ENCODE assay signal across 8 cellular contexts in the genomic region with DNA sequence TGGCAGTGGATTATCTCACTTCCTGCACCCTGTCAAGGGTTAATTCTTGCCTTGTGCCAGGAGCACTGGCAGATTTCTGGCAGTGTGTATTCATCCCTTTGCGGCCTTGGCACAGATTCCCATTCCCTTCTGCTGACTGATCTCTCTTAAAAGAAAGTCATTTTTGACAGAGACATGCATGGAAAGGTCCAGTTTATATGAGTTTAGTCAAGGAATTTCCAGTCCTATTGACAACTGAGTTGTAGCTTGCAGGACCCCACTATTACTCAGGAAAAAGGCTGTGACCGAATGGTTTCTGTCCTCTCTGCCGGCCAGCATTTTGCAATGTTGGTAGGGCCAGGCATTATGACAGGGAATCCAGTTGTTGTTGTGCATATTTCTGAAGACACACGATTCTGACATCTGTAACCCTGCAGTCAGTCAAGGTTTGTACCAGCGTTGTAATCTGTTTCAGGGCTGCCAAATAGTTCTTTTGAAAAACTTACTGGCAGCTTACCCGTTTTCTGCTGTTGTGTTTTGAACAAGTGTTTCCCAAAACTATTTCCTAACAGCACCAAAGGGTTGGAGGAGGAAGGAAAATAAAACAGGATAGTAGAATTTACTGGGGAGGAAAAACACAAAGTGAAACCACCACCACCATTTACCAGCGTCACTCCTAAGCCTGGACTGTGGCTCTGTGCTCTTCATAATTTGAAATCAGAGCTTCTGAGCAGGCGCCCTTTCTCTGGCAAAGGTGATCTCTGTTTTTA.
A peak's percentile ranks its signal among the peaks of the same experiment; 100 is the strongest.
DNase-seq lines count a peak whose midpoint lies in the region; ATAC-seq and TF ChIP-seq lines count a peak whose summit lies in the region.

No MANE protein-coding gene starts in this region.

- peak overlapping the region; percentile 73 for H3K27ac ChIP-seq in lower lobe of right lung
- H3K27ac ChIP-seq in upper lobe of right lung, result peak overlapping the region; percentile 83

- peaks cover 24% of the 10 kb centered on the region for H3K4me1 ChIP-seq in lower lobe of right lung
- H3K4me1 ChIP-seq in upper lobe of right lung, result peaks cover 14% of the 10 kb centered on the region

- no peak overlapping the region for H3K4me3 ChIP-seq in lower lobe of right lung
- peak overlapping the region; percentile 16 for H3K4me3 ChIP-seq in upper lobe of right lung

- peak; percentile 87 for DNase-seq in NCI-H226
- DNase-seq in dermis blood vessel endothelial cell, result peak; percentile 58
- DNase-seq in lower lobe of right lung, result no peak
- DNase-seq in upper lobe of right lung, result no peak
- no peak for DNase-seq in NCI-H345 (lab: John Stamatoyannopoulos, UW)
- DNase-seq in activated T-cell treated with anti-CD3 and anti-CD28 coated beads, Interleukin-2, amount 50 U/mL, for 1 hour, result no peak
- DNase-seq in stimulated activated CD4-positive, alpha-beta T cell treated with anti-CD3 and anti-CD28 coated beads, Interleukin-4, amount 100 ng/mL, for 24 hours, result no peak
- DNase-seq in D341Med (ENCODE audit: low spot score), result no peak

- ATAC-seq in lower lobe of right lung (peak; percentile 54 to 61), upper lobe of right lung (peak; percentile 57)

- no peaks in the 10 kb centered on the region for H3K36me3 ChIP-seq in lower lobe of right lung
- H3K36me3 ChIP-seq in upper lobe of right lung, result no peaks in the 10 kb centered on the region

- TF ChIP-seq CTCF in lower lobe of right lung (IDR thresholded peaks at IDR 0.05) (no peak), upper lobe of right lung (IDR thresholded peaks at IDR 0.05) (no peak)

- intact Hi-C loops in lower lobe of right lung (cut with DNase I) (no loop called here), upper lobe of right lung (cut with DNase I) (no loop called here)

- H3K27me3 ChIP-seq in lower lobe of right lung (ENCODE audit: low read depth) (peaks cover 3% of the 10 kb centered on the region), upper lobe of right lung (no peaks in the 10 kb centered on the region)

- H3K9me3 ChIP-seq in lower lobe of right lung, result no peaks in the 10 kb centered on the region
- no peaks in the 10 kb centered on the region for H3K9me3 ChIP-seq in upper lobe of right lung

Comparison
In these comparisons a context has a peak if more than half of its experiments do, and no peak if none do; other contexts are left out.
1. DNase-seq: peak in NCI-H226 (single experiment) and dermis blood vessel endothelial cell (single experiment); none in lower lobe of right lung (single experiment), upper lobe of right lung (single experiment), NCI-H345 (single experiment), activated T-cell treated with anti-CD3 and anti-CD28 coated beads, Interleukin-2, amount 50 U/mL, for 1 hour (single experiment), stimulated activated CD4-positive, alpha-beta T cell treated with anti-CD3 and anti-CD28 coated beads, Interleukin-4, amount 100 ng/mL, for 24 hours (single experiment) and D341Med (single experiment).